ENCODE assay signal across 17 cellular contexts in the genomic region with DNA sequence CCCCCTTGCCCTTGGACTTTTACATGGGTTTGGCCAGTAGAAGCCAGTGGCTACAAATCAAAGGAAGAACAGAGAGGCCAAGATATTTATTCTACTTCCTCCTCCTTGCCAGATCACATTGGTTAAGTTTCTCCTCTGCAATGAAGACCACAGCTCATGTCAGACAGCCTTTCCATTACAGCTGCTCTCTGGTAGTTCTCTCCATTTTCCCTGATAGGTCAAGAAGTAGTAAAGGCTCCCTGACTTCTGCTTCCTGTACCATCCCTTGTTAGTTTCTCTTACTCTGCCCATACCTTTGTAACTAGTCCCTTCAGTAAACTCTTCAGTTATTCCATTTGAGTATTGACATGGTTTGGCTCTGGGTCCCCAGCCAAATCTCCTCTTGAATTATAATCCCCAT.
"Had no signal": no experiment of that assay in that cellular context is flagged by ENCODE, and none has a peak within 500 bp of the region (broad histone marks: within the 10 kb centered on the region; RNA-seq: fewer than 3 reads in every experiment).

No MANE protein-coding gene starts in this region.

- ATAC-seq: left cardiac atrium, mucosa of descending colon had no signal

- H3K27me3 ChIP-seq: stomach, upper lobe of left lung had no signal

- H3K27me3 Mint-ChIP-seq: dendritic cell treated with granulocyte-macrophage colony-stimulating factor and Interleukin-4, amounts not matched to agents 40 ng/mL and 50 ng/mL, for 4 days; naive B cell had no signal

- H3K4me3 Mint-ChIP-seq: activated naive CD4-positive, alpha-beta T cell treated with anti-CD3 and anti-CD28 coated beads for 36 hours; dendritic cell treated with granulocyte-macrophage colony-stimulating factor and Interleukin-4, amounts not matched to agents 40 ng/mL and 50 ng/mL, for 4 days; neural crest cell had no signal

- DNase-seq: activated CD4-positive, alpha-beta T cell treated with anti-CD3 and anti-CD28 coated beads, Interleukin-2, amount 50 U/mL, for 1 hour; activated naive CD4-positive, alpha-beta T cell treated with anti-CD3 and anti-CD28 coated beads for 36 hours; amniotic stem cell; effector CD8-positive, alpha-beta T cell; left cardiac atrium; mesenchymal stem cell; mucosa of descending colon; naive B cell; retina; stimulated activated CD4-positive, alpha-beta T cell treated with anti-CD3 and anti-CD28 coated beads, Interleukin-12 subunit alpha, Interleukin-12 subunit beta, amount 100 ng/mL, for 4 hours; stimulated activated CD4-positive, alpha-beta T cell treated with anti-CD3 and anti-CD28 coated beads, Interleukin-1b, Interleukin-23, amount 100 ng/mL, for 48 hours; stomach; SW 1271; upper lobe of left lung had no signal

- H3K4me1 ChIP-seq: stomach, upper lobe of left lung had no signal

- H3K4me1 Mint-ChIP-seq: neural crest cell had no signal

- H3K27ac Mint-ChIP-seq: activated naive CD4-positive, alpha-beta T cell treated with anti-CD3 and anti-CD28 coated beads for 36 hours; dendritic cell treated with granulocyte-macrophage colony-stimulating factor and Interleukin-4, amounts not matched to agents 40 ng/mL and 50 ng/mL, for 4 days had no signal

- H3K4me3 ChIP-seq: mucosa of descending colon, stomach, upper lobe of left lung had no signal

- H3K27ac ChIP-seq: stomach, upper lobe of left lung had no signal

- H3K9me3 ChIP-seq: mucosa of descending colon, upper lobe of left lung had no signal

- FAIRE-seq: islet of Langerhans had no signal
